ENCODE assay signal across 8 cellular contexts in genomic region chrX:135974279-135974856, GRCh38. TPM values are rescaled to one million over a fixed set of nuclear protein-coding genes. Genes with fewer than 3 reads are reported as not detected.
DNase-seq lines count a peak whose midpoint lies in the region; ATAC-seq, FAIRE-seq and TF ChIP-seq lines count a peak whose summit lies in the region.

No MANE protein-coding gene starts in this region.

- no peaks in the 10 kb centered on the region for H3K27me3 Mint-ChIP-seq in naive thymus-derived CD8-positive, alpha-beta T cell
- H3K27me3 Mint-ChIP-seq in stimulated activated memory B cell treated with anti-CD40 and anti-IgM and Interleukin-4, amounts not matched to agents 10 μg/mL and 1 μg/mL and 100 μg/mL, for 72 hours = no peaks in the 10 kb centered on the region

- POLR2A ChIA-PET in naive thymus-derived CD8-positive, alpha-beta T cell (lab: Charles Lee) = interaction anchor here (0.7 to 2.5 kb wide), 2 partner anchors 10 to 13 kb away, joined by 3 to 32 read pairs; partner anchors contain the start of gene SLC9A6

- H3K27ac Mint-ChIP-seq in naive thymus-derived CD8-positive, alpha-beta T cell = peak overlapping the region; percentile 26 to 94 (median 88)
- no peak overlapping the region for H3K27ac Mint-ChIP-seq in stimulated activated memory B cell treated with anti-CD40 and anti-IgM and Interleukin-4, amounts not matched to agents 10 μg/mL and 1 μg/mL and 100 μg/mL, for 72 hours

- no peaks in the 10 kb centered on the region for H3K27me3 ChIP-seq in esophagus squamous epithelium

- ATAC-seq in naive thymus-derived CD8-positive, alpha-beta T cell = peak; percentile 41 to 53
- peak; percentile 67 for ATAC-seq in stimulated activated memory B cell treated with anti-CD40 and anti-IgM and Interleukin-4, amounts not matched to agents 10 μg/mL and 1 μg/mL and 100 μg/mL, for 72 hours
- no peak for ATAC-seq in HG03280 (IDR thresholded peaks at IDR 0.05; ENCODE audit: unreplicated experiment)
- ATAC-seq in HG03139 (IDR thresholded peaks at IDR 0.05; ENCODE audit: unreplicated experiment) = no peak

- 0 to 37% methylated on average over 8 to 9 of the region's 32 CpGs for WGBS in esophagus squamous epithelium, 2 donors

- H3K27ac ChIP-seq in esophagus squamous epithelium = peak overlapping the region; percentile 30 to 96 (median 77)

- intact Hi-C loops in esophagus squamous epithelium (cut with DNase I) = no loop called here

- peaks cover 11 to 31% (median 27%) of the 10 kb centered on the region in 4 donors for H3K4me1 Mint-ChIP-seq in naive thymus-derived CD8-positive, alpha-beta T cell
- peaks cover 21% of the 10 kb centered on the region for H3K4me1 Mint-ChIP-seq in stimulated activated memory B cell treated with anti-CD40 and anti-IgM and Interleukin-4, amounts not matched to agents 10 μg/mL and 1 μg/mL and 100 μg/mL, for 72 hours

- H3K4me3 ChIP-seq in esophagus squamous epithelium = peak overlapping the region; percentile 13 to 74 (median 48)

- H3K4me1 ChIP-seq in esophagus squamous epithelium = peaks cover 0 to 25% (median 0%) of the 10 kb centered on the region in 3 donors

- TF ChIP-seq POLR2A in GM12892 (IDR thresholded peaks at IDR 0.05; ENCODE audit: low read depth, low read length) (no peak), esophagus squamous epithelium (IDR thresholded peaks at IDR 0.05) (no peak)

- H3K4me3 Mint-ChIP-seq in naive thymus-derived CD8-positive, alpha-beta T cell = peak overlapping the region; percentile 80 to 89 (median 84)
- peak overlapping the region; percentile 77 for H3K4me3 Mint-ChIP-seq in stimulated activated memory B cell treated with anti-CD40 and anti-IgM and Interleukin-4, amounts not matched to agents 10 μg/mL and 1 μg/mL and 100 μg/mL, for 72 hours

- H3K36me3 ChIP-seq in esophagus squamous epithelium = no peaks in the 10 kb centered on the region

- no peak for FAIRE-seq in GM12892 (lab: Jason Lieb, UNC)

- peaks cover 0 to 8% (median 0%) of the 10 kb centered on the region in 3 donors for H3K36me3 Mint-ChIP-seq in naive thymus-derived CD8-positive, alpha-beta T cell
- no peaks in the 10 kb centered on the region for H3K36me3 Mint-ChIP-seq in stimulated activated memory B cell treated with anti-CD40 and anti-IgM and Interleukin-4, amounts not matched to agents 10 μg/mL and 1 μg/mL and 100 μg/mL, for 72 hours

- TF ChIP-seq CTCF in esophagus squamous epithelium (IDR thresholded peaks at IDR 0.05) = no peak

- DNase-seq in GM12892 (ENCODE audit: insufficient read length) = peak; percentile 48
- DNase-seq in NCI-H2171 treated with DMSO at 0.1 percent for 48 hours (lab: John Stamatoyannopoulos, UW) = peak; percentile 26
- DNase-seq in activated CD8-positive, alpha-beta memory T cell treated with anti-CD3 and anti-CD28 coated beads, Interleukin-2, amount 50 U/mL, for 1 hour (ENCODE audit: extremely low read depth) = peak; percentile 58
- peak; percentile 43 for DNase-seq in esophagus squamous epithelium (lab: John Stamatoyannopoulos, UW)
- DNase-seq in naive thymus-derived CD8-positive, alpha-beta T cell = peak; percentile 41 to 87 (median 66)

- no peaks in the 10 kb centered on the region for H3K9me3 ChIP-seq in esophagus squamous epithelium

- H3K9me3 Mint-ChIP-seq in naive thymus-derived CD8-positive, alpha-beta T cell = no peaks in the 10 kb centered on the region
- H3K9me3 Mint-ChIP-seq in stimulated activated memory B cell treated with anti-CD40 and anti-IgM and Interleukin-4, amounts not matched to agents 10 μg/mL and 1 μg/mL and 100 μg/mL, for 72 hours = no peaks in the 10 kb centered on the region

RNA-seq across cellular contexts. Expression of gene MMGT1, which starts 0.6 kb away (rescaled TPM):
- 10.5 TPM for polyA plus RNA-seq in GM12892 (2012; ENCODE audit: missing spikeins)
- total RNA-seq in esophagus squamous epithelium = 10 to 100 TPM; 10.6 to 24.0 (median 18.2) TPM
- 10 to 100 TPM; 24.8 to 25.3 TPM for total RNA-seq in naive thymus-derived CD8-positive, alpha-beta T cell
- 1 to 10 TPM; 6.9 to 8.3 (median 7.7) TPM for polyA plus RNA-seq in naive thymus-derived CD8-positive, alpha-beta T cell

RNA-seq across cellular contexts. Expression of gene SLC9A6, which starts 10.9 kb away (rescaled TPM):
- polyA plus RNA-seq in GM12892 (2012; ENCODE audit: missing spikeins) = 5.4 TPM
- 10 to 100 TPM; 12.8 to 22.0 (median 13.1) TPM for total RNA-seq in esophagus squamous epithelium
- 10 to 100 TPM; 16.3 to 18.6 TPM for total RNA-seq in naive thymus-derived CD8-positive, alpha-beta T cell
- polyA plus RNA-seq in naive thymus-derived CD8-positive, alpha-beta T cell = 10 to 100 TPM; 14.4 to 18.3 (median 17.1) TPM

Comparison
In these comparisons a context has a peak if more than half of its experiments do, and no peak if none do; other contexts are left out.
1. ATAC-seq: peak in naive thymus-derived CD8-positive, alpha-beta T cell (2 of 2) and stimulated activated memory B cell treated with anti-CD40 and anti-IgM and Interleukin-4, amounts not matched to agents 10 μg/mL and 1 μg/mL and 100 μg/mL, for 72 hours (single experiment); none in HG03280 (single experiment) and HG03139 (single experiment).
2. Peak in every context shown above with its lines, with median percentiles within 50 percentile points of each other: DNase-seq.